34 cellular contexts compared by ENCODE assay signal in the genomic region with DNA sequence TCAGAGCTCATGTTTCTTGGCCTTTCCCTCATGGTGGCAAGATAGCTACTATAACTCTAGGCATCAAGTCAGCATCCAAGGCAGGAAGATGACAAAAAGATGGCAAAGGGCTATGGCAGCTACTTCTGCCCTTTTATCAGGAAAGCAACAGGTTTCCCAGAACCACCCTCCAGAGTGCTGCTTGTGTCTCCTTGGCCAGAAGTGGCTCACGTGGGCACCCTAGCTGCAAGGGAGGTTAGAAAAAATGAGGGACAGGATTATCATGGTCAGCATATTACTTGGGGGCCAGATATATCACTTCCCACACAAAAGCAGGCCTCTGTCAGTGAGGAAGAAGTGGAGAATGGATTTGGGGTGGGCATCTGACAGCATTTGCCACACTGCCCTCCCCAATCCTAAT. TPM values are rescaled to one million over a fixed set of nuclear protein-coding genes. Genes with fewer than 3 reads are reported as not detected.
DNase-seq lines count a peak whose midpoint lies in the region; ATAC-seq lines count a peak whose summit lies in the region.
"Had no signal": no experiment of that assay in that cellular context is flagged by ENCODE, and none has a peak within 500 bp of the region (broad histone marks: within the 10 kb centered on the region; RNA-seq: fewer than 3 reads in every experiment).

No MANE protein-coding gene starts in this region.

- no peaks in the 10 kb centered on the region for H3K27me3 Mint-ChIP-seq in activated CD4-positive, alpha-beta T cell treated with anti-CD3 and anti-CD28 coated beads for 36 hours
- peaks cover 2% of the 10 kb centered on the region for H3K27me3 Mint-ChIP-seq in IgD-negative memory B cell
- H3K27me3 Mint-ChIP-seq in activated naive CD8-positive, alpha-beta T cell treated with anti-CD3 and anti-CD28 coated beads for 36 hours = no peaks in the 10 kb centered on the region
- H3K27me3 Mint-ChIP-seq in naive thymus-derived CD4-positive, alpha-beta T cell = no peaks in the 10 kb centered on the region
- H3K27me3 Mint-ChIP-seq: dendritic cell treated with granulocyte-macrophage colony-stimulating factor and Interleukin-4, amounts not matched to agents 40 ng/mL and 50 ng/mL, for 4 days; type B pancreatic cell had no signal

- H3K27me3 ChIP-seq in naive thymus-derived CD4-positive, alpha-beta T cell (ENCODE audit: control insufficient read depth in 2 of 2, insufficient read depth in 2 of 2, low read length in 2 of 2) = no peaks in the 10 kb centered on the region
- H3K27me3 ChIP-seq: adrenal gland, body of pancreas, esophagus muscularis mucosa, heart left ventricle, sigmoid colon had no signal

- H3K4me3 ChIP-seq in naive thymus-derived CD4-positive, alpha-beta T cell (ENCODE audit: low read length) = no peak overlapping the region
- H3K4me3 ChIP-seq: adrenal gland, body of pancreas, esophagus muscularis mucosa, heart left ventricle, sigmoid colon had no signal

- H3K9me3 ChIP-seq in naive thymus-derived CD4-positive, alpha-beta T cell (ENCODE audit: control insufficient read depth in 2 of 3, low read length in 3 of 3) = no peaks in the 10 kb centered on the region
- H3K9me3 ChIP-seq: adrenal gland, body of pancreas, sigmoid colon had no signal

- intact Hi-C loops in activated CD4-positive, alpha-beta T cell treated with anti-CD3 and anti-CD28 coated beads for 36 hours (cut with DNase I, micrococcal nuclease) = no loop called here
- intact Hi-C loops in naive thymus-derived CD4-positive, alpha-beta T cell (cut with micrococcal nuclease) = loop anchor here in 1 of 2 donors (10.0 kb wide), 1 partner anchor 551 kb away; no protein-coding TSS in a partner anchor
- intact Hi-C loops in Right ventricle myocardium superior (cut with DNase I) = no loop called here

- peak overlapping the region; percentile 74 for H3K27ac ChIP-seq in naive thymus-derived CD4-positive, alpha-beta T cell (ENCODE audit: low read depth, low read length)
- H3K27ac ChIP-seq: 22Rv1, adrenal gland, body of pancreas, C4-2B, esophagus muscularis mucosa, sigmoid colon, WERI-Rb-1 had no signal

- no peak for DNase-seq in activated CD4-positive, alpha-beta T cell treated with anti-CD3 and anti-CD28 coated beads for 36 hours
- DNase-seq in activated CD4-positive, alpha-beta T cell treated with anti-CD3 and anti-CD28 coated beads for 48 hours = no peak
- no peak for DNase-seq in activated naive CD8-positive, alpha-beta T cell treated with anti-CD3 and anti-CD28 coated beads for 36 hours
- no peak for DNase-seq in naive thymus-derived CD4-positive, alpha-beta T cell
- DNase-seq in Right ventricle myocardium superior = no peak
- DNase-seq in stimulated activated CD4-positive, alpha-beta T cell treated with anti-CD3 and anti-CD28 coated beads, Interleukin-15, amount 100 ng/mL, for 24 hours = no peak
- DNase-seq: activated CD4-positive, alpha-beta T cell treated with anti-CD3 and anti-CD28 coated beads, Interleukin-2, amount 50 U/mL, for 1 hour; adrenal gland; body of pancreas; foreskin fibroblast; left ventricle myocardium superior; NCI-H1092 treated with DMSO at 0.1 percent for 48 hours; NCI-H1694 treated with DMSO at 0.1 percent for 48 hours; NCI-H446 treated with DMSO at 0.1 percent for 48 hours; occipital lobe; sigmoid colon; stimulated activated CD4-positive, alpha-beta T cell treated with anti-CD3 and anti-CD28 coated beads, Interleukin-4, amount 100 ng/mL, for 24 hours; substantia nigra; SW 1271; T1000; WERI-Rb-1 had no signal

- peaks cover 93 to 99% of the 10 kb centered on the region in 2 donors for H3K4me1 ChIP-seq in naive thymus-derived CD4-positive, alpha-beta T cell (ENCODE audit: control insufficient read depth in 2 of 2, insufficient read depth in 2 of 2, low read length in 2 of 2)

- POLR2A ChIA-PET in activated CD4-positive, alpha-beta T cell treated with anti-CD3 and anti-CD28 coated beads for 36 hours (lab: Charles Lee) = interaction anchor here (0.6 to 1.5 kb wide), 2 partner anchors 16 to 346 kb away, joined by 3 to 5 read pairs; no protein-coding TSS in a partner anchor
- POLR2A ChIA-PET in naive thymus-derived CD4-positive, alpha-beta T cell (lab: Charles Lee) = interaction anchor here (1.2 to 26.0 kb wide), 5 partner anchors 8 to 50 kb away, joined by 3 to 863 read pairs (median 18); a partner anchor contains a TSS

- peaks cover 100% of the 10 kb centered on the region for H3K4me1 Mint-ChIP-seq in activated CD4-positive, alpha-beta T cell treated with anti-CD3 and anti-CD28 coated beads for 36 hours
- H3K4me1 Mint-ChIP-seq in IgD-negative memory B cell = peaks cover 31 to 67% (median 58%) of the 10 kb centered on the region in 3 donors
- peaks cover 92% of the 10 kb centered on the region for H3K4me1 Mint-ChIP-seq in activated naive CD8-positive, alpha-beta T cell treated with anti-CD3 and anti-CD28 coated beads for 36 hours
- peaks cover 80 to 100% (median 97%) of the 10 kb centered on the region in 7 donors for H3K4me1 Mint-ChIP-seq in naive thymus-derived CD4-positive, alpha-beta T cell

- peaks cover 3% of the 10 kb centered on the region for H3K9me3 Mint-ChIP-seq in activated CD4-positive, alpha-beta T cell treated with anti-CD3 and anti-CD28 coated beads for 36 hours (ENCODE audit: low read depth)
- no peaks in the 10 kb centered on the region for H3K9me3 Mint-ChIP-seq in IgD-negative memory B cell
- H3K9me3 Mint-ChIP-seq in activated naive CD8-positive, alpha-beta T cell treated with anti-CD3 and anti-CD28 coated beads for 36 hours = peaks cover 7% of the 10 kb centered on the region
- H3K9me3 Mint-ChIP-seq in naive thymus-derived CD4-positive, alpha-beta T cell = peaks cover 0 to 2% (median 0%) of the 10 kb centered on the region in 11 donors
- H3K9me3 Mint-ChIP-seq: type B pancreatic cell had no signal

- H3K27ac Mint-ChIP-seq in activated CD4-positive, alpha-beta T cell treated with anti-CD3 and anti-CD28 coated beads for 36 hours = peak overlapping the region; percentile 97
- H3K27ac Mint-ChIP-seq in IgD-negative memory B cell = peak overlapping the region in 2 of 3 donors; percentile 28 to 31
- peak overlapping the region; percentile 71 for H3K27ac Mint-ChIP-seq in activated naive CD8-positive, alpha-beta T cell treated with anti-CD3 and anti-CD28 coated beads for 36 hours
- peak overlapping the region; percentile 81 to 99 (median 98) for H3K27ac Mint-ChIP-seq in naive thymus-derived CD4-positive, alpha-beta T cell
- H3K27ac Mint-ChIP-seq: type B pancreatic cell had no signal

- H3K4me3 Mint-ChIP-seq in activated CD4-positive, alpha-beta T cell treated with anti-CD3 and anti-CD28 coated beads for 36 hours = no peak overlapping the region
- no peak overlapping the region for H3K4me3 Mint-ChIP-seq in IgD-negative memory B cell
- H3K4me3 Mint-ChIP-seq in activated naive CD8-positive, alpha-beta T cell treated with anti-CD3 and anti-CD28 coated beads for 36 hours = no peak overlapping the region
- peak overlapping the region in 8 of 10 donors; percentile 59 to 90 (median 78) for H3K4me3 Mint-ChIP-seq in naive thymus-derived CD4-positive, alpha-beta T cell
- H3K4me3 Mint-ChIP-seq: dendritic cell treated with granulocyte-macrophage colony-stimulating factor and Interleukin-4, amounts not matched to agents 40 ng/mL and 50 ng/mL, for 4 days; type B pancreatic cell had no signal

- peaks cover 25% of the 10 kb centered on the region for H3K36me3 Mint-ChIP-seq in activated CD4-positive, alpha-beta T cell treated with anti-CD3 and anti-CD28 coated beads for 36 hours (ENCODE audit: low read depth)
- no peaks in the 10 kb centered on the region for H3K36me3 Mint-ChIP-seq in IgD-negative memory B cell
- H3K36me3 Mint-ChIP-seq in activated naive CD8-positive, alpha-beta T cell treated with anti-CD3 and anti-CD28 coated beads for 36 hours = peaks cover 37% of the 10 kb centered on the region
- H3K36me3 Mint-ChIP-seq in naive thymus-derived CD4-positive, alpha-beta T cell = peaks cover 0 to 39% (median 0%) of the 10 kb centered on the region in 5 donors
- H3K36me3 Mint-ChIP-seq: type B pancreatic cell had no signal

- no peak for ATAC-seq in activated CD4-positive, alpha-beta T cell treated with anti-CD3 and anti-CD28 coated beads for 36 hours
- no peak for ATAC-seq in naive thymus-derived CD4-positive, alpha-beta T cell
- ATAC-seq in Right ventricle myocardium superior (ENCODE audit: poor library complexity) (no peak), GM21423 (IDR thresholded peaks at IDR 0.05; ENCODE audit: unreplicated experiment) (no peak)
- ATAC-seq: body of pancreas, heart left ventricle, left ventricle myocardium superior had no signal

- CTCF ChIA-PET in activated CD4-positive, alpha-beta T cell treated with anti-CD3 and anti-CD28 coated beads for 36 hours (lab: Charles Lee) = interaction anchor here (0.6 to 5.6 kb wide), 5 partner anchors 13 to 370 kb away, joined by 3 to 26 read pairs (median 5); no protein-coding TSS in a partner anchor
- CTCF ChIA-PET in naive thymus-derived CD4-positive, alpha-beta T cell (lab: Charles Lee) = interaction anchor here (0.6 to 3.5 kb wide), 6 partner anchors 9 to 35 kb away, joined by 3 to 13 read pairs (median 3); a partner anchor contains a TSS

- no peaks in the 10 kb centered on the region for H3K36me3 ChIP-seq in naive thymus-derived CD4-positive, alpha-beta T cell (ENCODE audit: control insufficient read depth in 2 of 3, insufficient read depth in 3 of 3, low read length in 3 of 3)
- H3K36me3 ChIP-seq: adrenal gland, heart left ventricle, sigmoid colon had no signal

RNA-seq across cellular contexts. Expression of a gene that starts 24.3 kb away (rescaled TPM):
- under 1 TPM; 0.34 to 0.40 TPM for total RNA-seq in activated CD4-positive, alpha-beta T cell treated with anti-CD3 and anti-CD28 coated beads for 36 hours
- polyA plus RNA-seq in IgD-negative memory B cell = not detected
- total RNA-seq in activated naive CD8-positive, alpha-beta T cell treated with anti-CD3 and anti-CD28 coated beads for 36 hours = under 1 TPM; 0.24 to 0.41 TPM
- 1 to 10 TPM in 1 of 5 experiments, under 1 TPM in 4; 0.13 to 1.0 (median 0.19) TPM for total RNA-seq in naive thymus-derived CD4-positive, alpha-beta T cell
- polyA plus RNA-seq in naive thymus-derived CD4-positive, alpha-beta T cell = not detected
- 0.05 TPM for total RNA-seq in Right ventricle myocardium superior
- total RNA-seq: body of pancreas, Daoy, HT1080, M059J, pulmonary artery endothelial cell had no signal

RNA-seq across cellular contexts. Expression of a gene that starts 29.5 kb away (rescaled TPM):
- 100 to 1,000 TPM in 1 of 2 experiments, 10 to 100 TPM in 1; 78.2 to 104 TPM for total RNA-seq in activated CD4-positive, alpha-beta T cell treated with anti-CD3 and anti-CD28 coated beads for 36 hours
- polyA plus RNA-seq in IgD-negative memory B cell = 73.6 TPM
- total RNA-seq in activated naive CD8-positive, alpha-beta T cell treated with anti-CD3 and anti-CD28 coated beads for 36 hours = 10 to 100 TPM; 41.4 to 47.3 TPM
- 100 to 1,000 TPM in 3 of 5 experiments, 10 to 100 TPM in 2; 91.1 to 271 (median 101) TPM for total RNA-seq in naive thymus-derived CD4-positive, alpha-beta T cell
- polyA plus RNA-seq in naive thymus-derived CD4-positive, alpha-beta T cell = 100 to 1,000 TPM; 220 to 300 TPM
- total RNA-seq in Right ventricle myocardium superior = 116 TPM
- total RNA-seq: H1 had no signal

Comparison
In these comparisons a context has a peak if more than half of its experiments do, and no peak if none do; other contexts are left out.
1. H3K27ac Mint-ChIP-seq: peak in every context shown above with its lines; median percentile 98 in naive thymus-derived CD4-positive, alpha-beta T cell; 97 in activated CD4-positive, alpha-beta T cell treated with anti-CD3 and anti-CD28 coated beads for 36 hours; 71 in activated naive CD8-positive, alpha-beta T cell treated with anti-CD3 and anti-CD28 coated beads for 36 hours; 30 in IgD-negative memory B cell.
2. H3K4me3 Mint-ChIP-seq: peak in naive thymus-derived CD4-positive, alpha-beta T cell (8 of 10); none in activated CD4-positive, alpha-beta T cell treated with anti-CD3 and anti-CD28 coated beads for 36 hours (single experiment), IgD-negative memory B cell (0 of 4) and activated naive CD8-positive, alpha-beta T cell treated with anti-CD3 and anti-CD28 coated beads for 36 hours (single experiment).